In the genomic region with DNA sequence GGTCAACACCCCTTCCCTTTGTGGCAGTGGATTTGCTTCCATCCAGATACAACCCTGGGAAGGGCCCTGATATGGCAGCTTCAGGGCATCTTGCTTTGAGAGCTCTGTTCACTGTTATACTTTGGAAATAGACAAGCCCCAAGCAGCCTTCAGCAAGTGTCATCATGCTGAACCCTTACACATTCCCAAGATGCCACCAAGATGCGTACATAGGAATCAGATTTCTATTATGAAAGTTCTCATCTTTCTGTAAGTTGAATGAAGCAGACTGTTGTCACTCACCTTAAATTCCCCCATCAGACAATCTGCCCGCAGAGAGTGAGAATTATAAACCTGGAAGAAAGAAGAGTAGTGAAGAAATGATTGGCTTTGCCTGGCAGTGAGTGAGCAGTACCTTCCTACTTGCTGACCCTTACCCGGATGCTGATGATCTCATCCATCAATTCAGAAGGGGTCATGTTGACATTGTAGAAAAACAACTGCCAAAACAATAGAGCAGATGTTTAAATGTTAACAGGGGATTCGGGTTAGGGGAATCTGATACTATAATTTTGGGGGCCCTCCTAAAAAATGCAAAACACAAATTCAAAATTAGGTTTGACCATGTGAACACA, we compare ENCODE assay signal across 21 cellular contexts.
DNase-seq lines count a peak whose midpoint lies in the region; ATAC-seq lines count a peak whose summit lies in the region.
"Had no signal": no experiment of that assay in that cellular context is flagged by ENCODE, and none has a peak within 500 bp of the region (broad histone marks: within the 10 kb centered on the region; RNA-seq: fewer than 3 reads in every experiment).

No MANE protein-coding gene starts in this region.

- no peak overlapping the region for H2BK12ac ChIP-seq in trophoblast cell (ENCODE audit: low read length)

- peaks cover 7% of the 10 kb centered on the region for H3K79me1 ChIP-seq in trophoblast cell (ENCODE audit: low read length)

- no peaks in the 10 kb centered on the region for H3K9me3 ChIP-seq in trophoblast cell (ENCODE audit: insufficient read depth, low read depth, low read length)
- H3K9me3 ChIP-seq: ascending aorta, heart left ventricle, prostate gland, thyroid gland had no signal

- no peak overlapping the region for H3K4ac ChIP-seq in trophoblast cell (ENCODE audit: low read depth, low read length)

- H2BK5ac ChIP-seq in trophoblast cell (ENCODE audit: low read depth, low read length, poor library complexity), result no peak overlapping the region

- peaks cover 8 to 25% of the 10 kb centered on the region in 2 experiments for H3K36me3 ChIP-seq in trophoblast cell (ENCODE audit: control insufficient read depth in 1 of 2, insufficient read depth in 2 of 2, low read length in 2 of 2)

- no peak overlapping the region for H2BK120ac ChIP-seq in trophoblast cell (ENCODE audit: insufficient read depth, low read length, poor library complexity)

- no peak overlapping the region for H3K4me2 ChIP-seq in trophoblast cell (ENCODE audit: low read length)

- H3K9ac ChIP-seq in trophoblast cell (ENCODE audit: low read length), result no peak overlapping the region

- H3K27me3 ChIP-seq in trophoblast cell (ENCODE audit: insufficient read depth, low read length), result no peaks in the 10 kb centered on the region
- H3K27me3 ChIP-seq: ascending aorta, heart left ventricle, thyroid gland had no signal

- peaks cover 7 to 16% of the 10 kb centered on the region in 2 experiments for H3K4me1 ChIP-seq in trophoblast cell (ENCODE audit: control insufficient read depth in 1 of 2, insufficient read depth in 2 of 2, low read length in 2 of 2)
- H3K4me1 ChIP-seq: prostate gland, thyroid gland had no signal

- no peak overlapping the region for H4K12ac ChIP-seq in trophoblast cell (ENCODE audit: low read depth, low read length)

- H2AK5ac ChIP-seq in trophoblast cell (ENCODE audit: low read length), result no peak overlapping the region

- no peaks in the 10 kb centered on the region for H3K79me2 ChIP-seq in trophoblast cell (ENCODE audit: control insufficient read depth, insufficient read depth, low read length, poor library complexity)

- DNase-seq in DMS53 (lab: John Stamatoyannopoulos, UW) (peak; percentile 58), DMS53 treated with DMSO at 0.1 percent for 48 hours (lab: John Stamatoyannopoulos, UW; ENCODE audit: unreplicated experiment) (no peak), NCI-H69 (lab: John Stamatoyannopoulos, UW) (peak; percentile 71), epithelial cell of prostate (ENCODE audit: low read depth, low spot score) (no peak), trophoblast cell (peak; percentile 33 to 41), NCI-H526 treated with DMSO at 0.1 percent for 48 hours (lab: John Stamatoyannopoulos, UW) (no peak)
- DNase-seq: 8988T; activated naive CD4-positive, alpha-beta T cell treated with anti-CD3 and anti-CD28 coated beads for 36 hours; activated T-cell treated with anti-CD3 and anti-CD28 coated beads for 4 hours; cortex of kidney; heart left ventricle; immature natural killer cell; natural killer cell; NCI-H1417 treated with DMSO at 0.1 percent for 48 hours; NCI-H446 treated with DMSO at 0.1 percent for 48 hours; thyroid gland had no signal

- no peak overlapping the region for H4K8ac ChIP-seq in trophoblast cell (ENCODE audit: low read depth, low read length)

- ATAC-seq in HG02642 (IDR thresholded peaks at IDR 0.05; ENCODE audit: poor library complexity, unreplicated experiment), result no peak
- no peak for ATAC-seq in HG03108 (IDR thresholded peaks at IDR 0.05; ENCODE audit: unreplicated experiment)
- ATAC-seq: natural killer cell had no signal

- no peak overlapping the region for H2AFZ ChIP-seq in trophoblast cell (ENCODE audit: insufficient read depth, low read length, poor library complexity)

- no peak overlapping the region for H4K91ac ChIP-seq in trophoblast cell (ENCODE audit: low read depth, low read length)

- peak overlapping the region; percentile 47 for H3K27ac ChIP-seq in epithelial cell of prostate
- no peak overlapping the region for H3K27ac ChIP-seq in trophoblast cell (ENCODE audit: low read depth, low read length)
- H3K27ac ChIP-seq: prostate gland, RWPE1, thyroid gland had no signal

- H3K18ac ChIP-seq in trophoblast cell (ENCODE audit: low read length), result no peak overlapping the region

- no peak overlapping the region for H3K23ac ChIP-seq in trophoblast cell (ENCODE audit: low read length)

- H3K14ac ChIP-seq in trophoblast cell (ENCODE audit: low read length), result no peak overlapping the region

- WGBS in trophoblast cell (ENCODE audit: extremely low coverage, insufficient coverage, insufficient read length), result no CpG with 5 or more reads among the region's 4 CpGs

- H3K4me3 ChIP-seq in trophoblast cell (ENCODE audit: low read depth, low read length), result no peak overlapping the region
- H3K4me3 ChIP-seq: ascending aorta, heart left ventricle, prostate gland, thyroid gland had no signal

Comparison
In these comparisons a context has a peak if more than half of its experiments do, and no peak if none do; other contexts are left out.
1. DNase-seq: peak in DMS53 (single experiment), NCI-H69 (single experiment) and trophoblast cell (2 of 2); none in DMS53 treated with DMSO at 0.1 percent for 48 hours (single experiment), epithelial cell of prostate (single experiment) and NCI-H526 treated with DMSO at 0.1 percent for 48 hours (single experiment).